ENCODE assay signal across 1 cellular context in the genomic region with DNA sequence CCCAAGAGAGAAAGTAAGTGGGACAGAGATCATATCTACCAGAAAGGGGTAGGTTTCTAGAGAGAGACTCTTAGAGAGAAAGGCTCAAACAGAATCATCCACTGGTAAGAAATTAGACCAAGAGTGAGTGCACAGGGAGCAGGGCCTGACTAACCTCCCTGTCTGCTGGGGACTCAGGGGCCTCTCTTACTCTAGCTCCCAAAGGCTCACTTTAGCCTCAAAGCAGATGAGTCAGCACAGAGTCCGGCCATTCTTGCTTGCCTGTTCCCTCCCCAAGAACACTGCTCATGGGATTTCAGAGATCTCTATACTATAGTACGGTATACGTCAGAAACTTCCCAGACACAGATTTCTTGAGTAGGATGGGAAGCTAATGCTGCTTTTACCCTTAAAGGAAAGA.
TF ChIP-seq lines count a peak whose summit lies in the region.

No MANE protein-coding gene starts in this region.

TF ChIP-seq in K562, 482 proteins besides CTCF, POLR2A, EP300 and RAD21:
- no peak for TF ChIP-seq ZNF217 (CRISPR knock-in tag; IDR thresholded peaks at IDR 0.05)
- 0 out of 2 replicates have a peak, but pooled peaks have one; percentile 10 for TF ChIP-seq ZNF316 (IDR thresholded peaks at IDR 0.05)
